ENCODE assay signal across 9 cellular contexts in genomic region chr11:13114566-13115465, GRCh38.
A peak's percentile ranks its signal among the peaks of the same experiment; 100 is the strongest.
DNase-seq lines count a peak whose midpoint lies in the region; ATAC-seq and TF ChIP-seq lines count a peak whose summit lies in the region.
"Had no signal": no experiment of that assay in that cellular context is flagged by ENCODE, and none has a peak within 500 bp of the region (broad histone marks: within the 10 kb centered on the region; RNA-seq: fewer than 3 reads in every experiment).

No MANE protein-coding gene starts in this region.

- TF ChIP-seq CTCF in Caco-2 (IDR thresholded peaks at IDR 0.05; ENCODE audit: insufficient read depth in 1 of 2, low read depth in 1 of 2, low read length in 1 of 2, severe bottlenecking in 1 of 2, unreplicated experiment in 1 of 2) (peak in 1 of 2 experiments; percentile 66), GM10248 (IDR thresholded peaks at IDR 0.05; ENCODE audit: control extremely low read depth, extremely low read depth, low read depth, missing control alignments) (no peak)

- no peaks in the 10 kb centered on the region for H3K36me3 ChIP-seq in Caco-2 (ENCODE audit: control insufficient read depth, insufficient read depth, low read length)
- no peaks in the 10 kb centered on the region for H3K36me3 ChIP-seq in HAP-1 (replicated peaks)
- H3K36me3 ChIP-seq in iPS-18a (ENCODE audit: control insufficient read depth, low read depth, low read length) = no peaks in the 10 kb centered on the region
- H3K36me3 ChIP-seq: SJSA1 had no signal

- H3K4me3 ChIP-seq in Caco-2 (ENCODE audit: low read depth, low read length) (no peak overlapping the region), HAP-1 (no peak overlapping the region), iPS-18a (ENCODE audit: low read length) (no peak overlapping the region)
- H3K4me3 ChIP-seq: SJSA1 had no signal

- no peak overlapping the region for H3K4me3 Mint-ChIP-seq in Caco-2 (ENCODE audit: unreplicated experiment)
- no peak overlapping the region for H3K4me3 Mint-ChIP-seq in activated CD4-positive, alpha-beta T cell treated with anti-CD3 and anti-CD28 coated beads, Interleukin-2, amount 10 ng/mL, durations not matched to agents 7 days and 5 days

- no peaks in the 10 kb centered on the region for H3K36me3 Mint-ChIP-seq in Caco-2 (ENCODE audit: insufficient read depth, unreplicated experiment)
- no peaks in the 10 kb centered on the region for H3K36me3 Mint-ChIP-seq in activated CD4-positive, alpha-beta T cell treated with anti-CD3 and anti-CD28 coated beads, Interleukin-2, amount 10 ng/mL, durations not matched to agents 7 days and 5 days (ENCODE audit: low read depth)

- DNase-seq in Caco-2 (peak; percentile 81 to 82), HAP-1 (ENCODE audit: low spot score in 2 of 2) (peak; percentile 54 to 67), NCI-H774 (lab: John Stamatoyannopoulos, UW) (peak; percentile 95), GM10248 (ENCODE audit: extremely low spot score) (no peak)
- DNase-seq in activated CD4-positive, alpha-beta T cell treated with anti-CD3 and anti-CD28 coated beads, Interleukin-2, amount 10 ng/mL, durations not matched to agents 7 days and 5 days = no peak

- H3K9me3 Mint-ChIP-seq in Caco-2 (ENCODE audit: unreplicated experiment) = no peaks in the 10 kb centered on the region
- H3K9me3 Mint-ChIP-seq in activated CD4-positive, alpha-beta T cell treated with anti-CD3 and anti-CD28 coated beads, Interleukin-2, amount 10 ng/mL, durations not matched to agents 7 days and 5 days = no peaks in the 10 kb centered on the region

- ATAC-seq in HG02642 (IDR thresholded peaks at IDR 0.05; ENCODE audit: poor library complexity, unreplicated experiment) (no peak), HG03439 (IDR thresholded peaks at IDR 0.05; ENCODE audit: unreplicated experiment) (no peak)

- no peak overlapping the region for H3K27ac ChIP-seq in iPS-18a (ENCODE audit: low read length)
- H3K27ac ChIP-seq: SJSA1 had no signal

- intact Hi-C loops in Caco-2 (cut with micrococcal nuclease; ENCODE audit: unreplicated experiment) = loop anchor here (1.0 to 2.0 kb wide), 3 partner anchors 26 to 151 kb away; no protein-coding TSS in a partner anchor

- H3K4me1 ChIP-seq in Caco-2 = peaks cover 5% of the 10 kb centered on the region; the same call in 1 of the 2 replicates
- no peaks in the 10 kb centered on the region for H3K4me1 ChIP-seq in HAP-1
- H3K4me1 ChIP-seq in iPS-18a (ENCODE audit: control insufficient read depth, low read depth, low read length) = peaks cover 19% of the 10 kb centered on the region

- BruUV-seq in Caco-2 (replicated peaks; lab: Mats Ljungman, UMichigan) = no TSS peak

- peaks cover 10% of the 10 kb centered on the region for H3K4me1 Mint-ChIP-seq in Caco-2 (ENCODE audit: low read depth, unreplicated experiment)
- H3K4me1 Mint-ChIP-seq in activated CD4-positive, alpha-beta T cell treated with anti-CD3 and anti-CD28 coated beads, Interleukin-2, amount 10 ng/mL, durations not matched to agents 7 days and 5 days = peaks cover 14% of the 10 kb centered on the region

- in situ Hi-C loops in HAP-1 (cut with MboI; ENCODE audit: low sequenced_read_pairs) = no loop called here

- H3K27ac Mint-ChIP-seq in Caco-2 (ENCODE audit: unreplicated experiment) = peak overlapping the region; percentile 11
- no peak overlapping the region for H3K27ac Mint-ChIP-seq in activated CD4-positive, alpha-beta T cell treated with anti-CD3 and anti-CD28 coated beads, Interleukin-2, amount 10 ng/mL, durations not matched to agents 7 days and 5 days

- CTCF ChIA-PET in Caco-2 (lab: Charles Lee) = interaction anchor here (0.6 to 1.4 kb wide), 4 partner anchors 31 to 722 kb away, joined by 3 to 7 read pairs (median 6); no protein-coding TSS in a partner anchor
- CTCF ChIA-PET in activated CD4-positive, alpha-beta T cell treated with anti-CD3 and anti-CD28 coated beads, Interleukin-2, amount 10 ng/mL, durations not matched to agents 7 days and 5 days (lab: Charles Lee) = interaction anchor here (0.6 kb wide), 1 partner anchor 9 kb away, joined by 3 read pairs; no protein-coding TSS in a partner anchor
- CTCF ChIA-PET in GM10248 (lab: Yijun Ruan, JAX) = interaction anchor here (1.2 to 1.4 kb wide), 2 partner anchors 17 to 19 kb away, joined by 3 read pairs; no protein-coding TSS in a partner anchor

- POLR2A ChIA-PET in Caco-2 (lab: Charles Lee) (no interaction called here), GM10248 (lab: Yijun Ruan, JAX) (no interaction called here)
- POLR2A ChIA-PET in activated CD4-positive, alpha-beta T cell treated with anti-CD3 and anti-CD28 coated beads, Interleukin-2, amount 10 ng/mL, durations not matched to agents 7 days and 5 days (lab: Charles Lee) = no interaction called here

- H3K27me3 ChIP-seq in Caco-2 (replicated peaks; ENCODE audit: control insufficient read depth, insufficient read depth, low read length) = no peaks in the 10 kb centered on the region; the same call in 1 of the 2 replicates
- no peaks in the 10 kb centered on the region for H3K27me3 ChIP-seq in HAP-1 (ENCODE audit: low read depth)
- no peaks in the 10 kb centered on the region for H3K27me3 ChIP-seq in iPS-18a (ENCODE audit: control insufficient read depth, insufficient read depth, low read length)
- H3K27me3 ChIP-seq: SJSA1 had no signal

- H3K9ac ChIP-seq in iPS-18a (ENCODE audit: low read length) = peak overlapping the region; percentile 20

- no peaks in the 10 kb centered on the region for H3K27me3 Mint-ChIP-seq in Caco-2 (ENCODE audit: insufficient read depth, unreplicated experiment)
- peaks cover 27% of the 10 kb centered on the region for H3K27me3 Mint-ChIP-seq in activated CD4-positive, alpha-beta T cell treated with anti-CD3 and anti-CD28 coated beads, Interleukin-2, amount 10 ng/mL, durations not matched to agents 7 days and 5 days

- H3K9me3 ChIP-seq in Caco-2 = no peaks in the 10 kb centered on the region
- no peaks in the 10 kb centered on the region for H3K9me3 ChIP-seq in HAP-1
- H3K9me3 ChIP-seq in iPS-18a (ENCODE audit: control insufficient read depth, low read depth, low read length) = no peaks in the 10 kb centered on the region
- H3K9me3 ChIP-seq: SJSA1 had no signal

Comparison
In these comparisons a context has a peak if more than half of its experiments do, and no peak if none do; other contexts are left out.
1. DNase-seq: peak in Caco-2 (2 of 2), HAP-1 (2 of 2) and NCI-H774 (single experiment); none in activated CD4-positive, alpha-beta T cell treated with anti-CD3 and anti-CD28 coated beads, Interleukin-2, amount 10 ng/mL, durations not matched to agents 7 days and 5 days (single experiment) and GM10248 (single experiment).